ENCODE assay signal across 19 cellular contexts in the genomic region with DNA sequence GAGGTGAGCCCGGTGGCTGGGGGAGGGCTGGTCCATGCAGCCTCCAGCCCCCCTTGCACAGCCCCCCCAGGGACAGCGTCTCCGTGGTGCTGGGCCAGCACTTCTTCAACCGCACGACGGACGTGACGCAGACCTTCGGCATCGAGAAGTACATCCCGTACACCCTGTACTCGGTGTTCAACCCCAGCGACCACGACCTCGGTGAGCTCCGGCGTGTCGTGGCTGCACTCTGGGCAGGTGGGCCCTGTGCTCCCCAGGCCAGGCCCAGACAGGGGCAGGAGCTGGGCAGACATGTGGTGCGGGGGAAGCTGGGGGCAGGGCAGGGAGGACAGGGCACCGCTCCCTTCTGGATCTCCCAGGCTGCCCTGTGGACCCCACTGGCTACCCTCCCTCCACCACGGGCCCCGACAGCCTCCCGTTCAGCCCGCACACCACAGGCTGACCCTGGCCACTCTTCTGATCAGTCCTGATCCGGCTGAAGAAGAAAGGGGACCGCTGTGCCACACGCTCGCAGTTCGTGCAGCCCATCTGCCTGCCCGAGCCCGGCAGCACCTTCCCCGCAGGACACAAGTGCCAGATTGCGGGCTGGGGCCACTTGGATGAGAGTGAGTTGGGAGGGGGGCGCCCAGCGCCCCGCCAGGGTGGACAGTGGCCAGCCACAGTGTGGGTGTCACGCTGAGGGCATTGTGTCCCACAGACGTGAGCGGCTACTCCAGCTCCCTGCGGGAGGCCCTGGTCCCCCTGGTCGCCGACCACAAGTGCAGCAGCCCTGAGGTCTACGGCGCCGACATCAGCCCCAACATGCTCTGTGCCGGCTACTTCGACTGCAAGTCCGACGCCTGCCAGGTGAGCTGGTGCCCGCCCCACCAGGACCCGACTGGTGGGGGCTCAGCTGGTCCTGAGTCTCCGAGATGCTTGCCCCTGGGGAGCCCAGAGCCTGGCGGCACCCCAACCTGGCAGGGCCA. TPM values are rescaled to one million over a fixed set of nuclear protein-coding genes. Genes with fewer than 3 reads are reported as not detected.
A peak's percentile ranks its signal among the peaks of the same experiment; 100 is the strongest.
DNase-seq lines count a peak whose midpoint lies in the region; ATAC-seq, FAIRE-seq and TF ChIP-seq lines count a peak whose summit lies in the region.
"Had no signal": no experiment of that assay in that cellular context is flagged by ENCODE, and none has a peak within 500 bp of the region (broad histone marks: within the 10 kb centered on the region; RNA-seq: fewer than 3 reads in every experiment).

No MANE protein-coding gene starts in this region.

- no peak overlapping the region for H3K4me2 ChIP-seq in osteoblast (ENCODE audit: insufficient read depth, low read length)

- TF ChIP-seq CTCF in kidney (IDR thresholded peaks at IDR 0.05; ENCODE audit: borderline replicate concordance, extremely low read depth, insufficient read depth) (no peak), osteoblast (IDR thresholded peaks at IDR 0.05; ENCODE audit: extremely low read depth, low read depth, low read length) (no peak)

- FAIRE-seq in kidney (lab: Jason Lieb, UNC), result no peak
- FAIRE-seq: D721Med, GM12892, GM19239 had no signal

- H3K4me3 ChIP-seq in H7 (ENCODE audit: insufficient read depth, low read depth, low read length), result no peak overlapping the region
- H3K4me3 ChIP-seq in kidney (ENCODE audit: low read length in 2 of 2), result no peak overlapping the region
- no peak overlapping the region for H3K4me3 ChIP-seq in osteoblast (ENCODE audit: insufficient read depth, low read length)

- H4K20me1 ChIP-seq in osteoblast (ENCODE audit: insufficient read depth, low read length), result no peaks in the 10 kb centered on the region

- H3K27ac Mint-ChIP-seq in stimulated activated effector memory CD8-positive, alpha-beta T cell treated with anti-CD3 and anti-CD28 coated beads, Interleukin-12 subunit alpha, Interleukin-12 subunit beta, amount 100 ng/mL, for 72 hours, result no peak overlapping the region
- H3K27ac Mint-ChIP-seq: CD4-positive, alpha-beta memory T cell had no signal

- no peaks in the 10 kb centered on the region for H3K79me2 ChIP-seq in osteoblast (ENCODE audit: insufficient read depth, low read length)

- H3K9me3 Mint-ChIP-seq in stimulated activated effector memory CD8-positive, alpha-beta T cell treated with anti-CD3 and anti-CD28 coated beads, Interleukin-12 subunit alpha, Interleukin-12 subunit beta, amount 100 ng/mL, for 72 hours, result no peaks in the 10 kb centered on the region
- H3K9me3 Mint-ChIP-seq: CD4-positive, alpha-beta memory T cell had no signal

- DNase-seq in Right ventricle myocardium inferior (ENCODE audit: missing footprints), result peak; percentile 47
- no peak for DNase-seq in cardiac septum (ENCODE audit: low spot score)
- peak; percentile 65 for DNase-seq in H7
- peak; percentile 69 for DNase-seq in kidney
- peak; percentile 75 for DNase-seq in osteoblast (ENCODE audit: insufficient read length, low spot score, missing footprints)
- DNase-seq in stimulated activated effector memory CD8-positive, alpha-beta T cell treated with anti-CD3 and anti-CD28 coated beads, Interleukin-12 subunit alpha, Interleukin-12 subunit beta, amount 100 ng/mL, for 72 hours (ENCODE audit: low spot score in 2 of 2), result no peak
- DNase-seq: CD4-positive, alpha-beta memory T cell; DMS153; DND-41; GDM1; IMR-90 had no signal

- no peaks in the 10 kb centered on the region for H3K36me3 ChIP-seq in H7 (replicated peaks; ENCODE audit: control insufficient read depth, insufficient read depth, low read length)
- no peaks in the 10 kb centered on the region for H3K36me3 ChIP-seq in kidney (ENCODE audit: control insufficient read depth in 1 of 2, insufficient read depth in 2 of 2, low read length in 2 of 2)
- H3K36me3 ChIP-seq in osteoblast (ENCODE audit: insufficient read depth, low read length), result no peaks in the 10 kb centered on the region

- H3K4me3 Mint-ChIP-seq in stimulated activated effector memory CD8-positive, alpha-beta T cell treated with anti-CD3 and anti-CD28 coated beads, Interleukin-12 subunit alpha, Interleukin-12 subunit beta, amount 100 ng/mL, for 72 hours, result no peak overlapping the region
- H3K4me3 Mint-ChIP-seq: CD4-positive, alpha-beta memory T cell had no signal

- no peak overlapping the region for H3K27ac ChIP-seq in kidney (ENCODE audit: low read depth in 2 of 2, low read length in 2 of 2)
- no peak overlapping the region for H3K27ac ChIP-seq in osteoblast (ENCODE audit: low read depth, low read length)
- H3K27ac ChIP-seq: 22Rv1, C4-2B had no signal

- H3K4me1 ChIP-seq in kidney (ENCODE audit: control insufficient read depth in 1 of 2, insufficient read depth in 1 of 2, low read depth in 1 of 2, low read length in 2 of 2) (no peaks in the 10 kb centered on the region), osteoblast (ENCODE audit: insufficient read depth, low read length) (peaks cover 9% of the 10 kb centered on the region)

- H3K9me3 ChIP-seq in kidney (ENCODE audit: control insufficient read depth in 1 of 2, low read length in 2 of 2), result no peaks in the 10 kb centered on the region
- H3K9me3 ChIP-seq in osteoblast (ENCODE audit: low read depth, low read length), result no peaks in the 10 kb centered on the region

- no peaks in the 10 kb centered on the region for H3K4me1 Mint-ChIP-seq in stimulated activated effector memory CD8-positive, alpha-beta T cell treated with anti-CD3 and anti-CD28 coated beads, Interleukin-12 subunit alpha, Interleukin-12 subunit beta, amount 100 ng/mL, for 72 hours
- H3K4me1 Mint-ChIP-seq: CD4-positive, alpha-beta memory T cell had no signal

- ATAC-seq in Right ventricle myocardium inferior, result no peak
- no peak for ATAC-seq in HG03439 (IDR thresholded peaks at IDR 0.05; ENCODE audit: unreplicated experiment)
- ATAC-seq in HG02884 (IDR thresholded peaks at IDR 0.05; ENCODE audit: unreplicated experiment), result no peak
- ATAC-seq in stimulated activated effector memory CD8-positive, alpha-beta T cell treated with anti-CD3 and anti-CD28 coated beads, Interleukin-12 subunit alpha, Interleukin-12 subunit beta, amount 100 ng/mL, for 72 hours, result no peak
- ATAC-seq: HCT116 had no signal

- no peaks in the 10 kb centered on the region for H3K36me3 Mint-ChIP-seq in stimulated activated effector memory CD8-positive, alpha-beta T cell treated with anti-CD3 and anti-CD28 coated beads, Interleukin-12 subunit alpha, Interleukin-12 subunit beta, amount 100 ng/mL, for 72 hours
- H3K36me3 Mint-ChIP-seq: CD4-positive, alpha-beta memory T cell had no signal

- no peak overlapping the region for H3K9ac ChIP-seq in kidney (ENCODE audit: low read length in 2 of 2)

- H2AFZ ChIP-seq in osteoblast (ENCODE audit: low read length), result no peak overlapping the region

- H3K27me3 ChIP-seq in H7 (ENCODE audit: control insufficient read depth, insufficient read depth, low read length) (no peaks in the 10 kb centered on the region), osteoblast (ENCODE audit: insufficient read depth, low read length) (no peaks in the 10 kb centered on the region)

- intact Hi-C loops in Right ventricle myocardium inferior (cut with DNase I) (loop anchor here (5.0 kb wide), 1 partner anchor 255 kb away; no protein-coding TSS in a partner anchor), cardiac septum (cut with DNase I) (no loop called here), kidney (cut with DNase I) (loop anchor here (10.0 kb wide), 1 partner anchor 103 kb away; no protein-coding TSS in a partner anchor)

RNA-seq across cellular contexts. Expression of a gene that starts 5.9 kb away (rescaled TPM):
- 1.5 TPM for total RNA-seq in Right ventricle myocardium inferior
- 0.38 TPM for total RNA-seq in cardiac septum
- total RNA-seq in H7 (2014; rRNA removed; shearing (Covaris generic)), result 0.03 and 1.1 TPM in 2 replicates
- 1.6 TPM for total RNA-seq in kidney
- polyA plus RNA-seq in kidney (ENCODE audit: insufficient read depth, low read depth, low replicate concordance), result 0.86 TPM
- not detected in 2 replicates for total RNA-seq in osteoblast
- total RNA-seq: IMR-90 had no signal
- polyA plus RNA-seq: CD4-positive, alpha-beta memory T cell had no signal

RNA-seq across cellular contexts. Expression of a gene that starts 15.4 kb away (rescaled TPM):
- total RNA-seq in Right ventricle myocardium inferior, result 35.5 TPM
- 62.7 TPM for total RNA-seq in cardiac septum
- 0.22 and 0.73 TPM in 2 replicates for total RNA-seq in H7 (2014; rRNA removed; shearing (Covaris generic))
- total RNA-seq in kidney, result 7.0 TPM
- polyA plus RNA-seq in kidney (ENCODE audit: insufficient read depth, low read depth, low replicate concordance), result 1.2 TPM
- not detected in 2 replicates for total RNA-seq in osteoblast
- total RNA-seq: CD4-positive, alpha-beta memory T cell; IMR-90 had no signal
- polyA plus RNA-seq: IMR-90 had no signal

Comparison
In these comparisons a context has a peak if more than half of its experiments do, and no peak if none do; other contexts are left out.
1. DNase-seq: peak in Right ventricle myocardium inferior (single experiment), H7 (single experiment), kidney (single experiment) and osteoblast (single experiment); none in cardiac septum (single experiment) and stimulated activated effector memory CD8-positive, alpha-beta T cell treated with anti-CD3 and anti-CD28 coated beads, Interleukin-12 subunit alpha, Interleukin-12 subunit beta, amount 100 ng/mL, for 72 hours (0 of 2).